Comparison of ENCODE assay signal across 7 cellular contexts in genomic region chr5:126499742-126500396, GRCh38.
DNase-seq lines count a peak whose midpoint lies in the region; ATAC-seq and TF ChIP-seq lines count a peak whose summit lies in the region.

No MANE protein-coding gene starts in this region.

- ATAC-seq in GM21423 (IDR thresholded peaks at IDR 0.05; ENCODE audit: unreplicated experiment) (peak; percentile 74), left lung (peak; percentile 38), gastroesophageal sphincter (no peak)
- peak; percentile 83 for ATAC-seq in activated naive CD8-positive, alpha-beta T cell treated with anti-CD3 and anti-CD28 coated beads, Interleukin-2, amount 10 ng/mL, durations not matched to agents 7 days and 5 days (ENCODE audit: low read depth)

- H3K27ac Mint-ChIP-seq in activated naive CD8-positive, alpha-beta T cell treated with anti-CD3 and anti-CD28 coated beads, Interleukin-2, amount 10 ng/mL, durations not matched to agents 7 days and 5 days: no peak overlapping the region

- TF ChIP-seq CTCF in GM10248 (IDR thresholded peaks at IDR 0.05; ENCODE audit: control extremely low read depth, extremely low read depth, low read depth, missing control alignments): peak; percentile 67
- TF ChIP-seq CTCF in left lung (IDR thresholded peaks at IDR 0.05): peak; percentile 21 to 49
- peak in 2 of 4 experiments; percentile 13 to 50 for TF ChIP-seq CTCF in gastroesophageal sphincter (IDR thresholded peaks at IDR 0.05)
- peak in 1 of 3 experiments; percentile 59 for TF ChIP-seq CTCF in testis (IDR thresholded peaks at IDR 0.05)

- 100% methylated on average over 3 to 4 of the region's 4 CpGs for WGBS in gastroesophageal sphincter (ENCODE audit: low coverage in 1 of 2), 2 donors
- 91 to 92% methylated on average over 4 of the region's 4 CpGs for WGBS in testis, 2 donors

- no peak for TF ChIP-seq EP300 in gastroesophageal sphincter (IDR thresholded peaks at IDR 0.05)

- H3K4me3 Mint-ChIP-seq in activated naive CD8-positive, alpha-beta T cell treated with anti-CD3 and anti-CD28 coated beads, Interleukin-2, amount 10 ng/mL, durations not matched to agents 7 days and 5 days: no peak overlapping the region

- H3K4me3 ChIP-seq in left lung: no peak overlapping the region
- no peak overlapping the region for H3K4me3 ChIP-seq in gastroesophageal sphincter
- no peak overlapping the region for H3K4me3 ChIP-seq in testis

- peaks cover 1% of the 10 kb centered on the region for H3K36me3 Mint-ChIP-seq in activated naive CD8-positive, alpha-beta T cell treated with anti-CD3 and anti-CD28 coated beads, Interleukin-2, amount 10 ng/mL, durations not matched to agents 7 days and 5 days

- H3K27ac ChIP-seq in left lung: no peak overlapping the region
- no peak overlapping the region for H3K27ac ChIP-seq in gastroesophageal sphincter
- H3K27ac ChIP-seq in testis: no peak overlapping the region

- H3K27me3 Mint-ChIP-seq in activated naive CD8-positive, alpha-beta T cell treated with anti-CD3 and anti-CD28 coated beads, Interleukin-2, amount 10 ng/mL, durations not matched to agents 7 days and 5 days: no peaks in the 10 kb centered on the region

- no peaks in the 10 kb centered on the region for H3K9me3 Mint-ChIP-seq in activated naive CD8-positive, alpha-beta T cell treated with anti-CD3 and anti-CD28 coated beads, Interleukin-2, amount 10 ng/mL, durations not matched to agents 7 days and 5 days

- POLR2A ChIA-PET in GM10248 (lab: Yijun Ruan, JAX): no interaction called here
- POLR2A ChIA-PET in activated naive CD8-positive, alpha-beta T cell treated with anti-CD3 and anti-CD28 coated beads, Interleukin-2, amount 10 ng/mL, durations not matched to agents 7 days and 5 days (lab: Charles Lee): interaction anchor here (0.6 kb wide), 2 partner anchors 50 to 119 kb away, joined by 3 read pairs; no protein-coding TSS in a partner anchor

- H3K36me3 ChIP-seq in left lung (no peaks in the 10 kb centered on the region), gastroesophageal sphincter (peaks cover 0 to 6% of the 10 kb centered on the region in 2 donors), testis (ENCODE audit: low read depth, missing control alignments) (no peaks in the 10 kb centered on the region)

- DNase-seq in GM10248 (ENCODE audit: extremely low spot score) (peak; percentile 37), Kasumi-1 (lab: John Stamatoyannopoulos, UW) (peak; percentile 30 to 45), left lung (no peak), testis (no peak)
- DNase-seq in activated naive CD8-positive, alpha-beta T cell treated with anti-CD3 and anti-CD28 coated beads, Interleukin-2, amount 10 ng/mL, durations not matched to agents 7 days and 5 days: no peak

- CTCF ChIA-PET in GM10248 (lab: Yijun Ruan, JAX): interaction anchor here (0.9 to 6.1 kb wide), 42 partner anchors 8 to 177 kb away, joined by 3 to 79 read pairs (median 6); no protein-coding TSS in a partner anchor

- H3K27me3 ChIP-seq in left lung (no peaks in the 10 kb centered on the region), gastroesophageal sphincter (no peaks in the 10 kb centered on the region), testis (no peaks in the 10 kb centered on the region)

- TF ChIP-seq POLR2A in gastroesophageal sphincter (IDR thresholded peaks at IDR 0.05): no peak
- TF ChIP-seq POLR2A in testis (IDR thresholded peaks at IDR 0.05): no peak

- H3K4me1 ChIP-seq in left lung (peaks cover 6 to 12% of the 10 kb centered on the region in 2 donors), gastroesophageal sphincter (peaks cover 0 to 26% (median 4%) of the 10 kb centered on the region in 3 donors), testis (peaks cover 11% of the 10 kb centered on the region)

- peaks cover 6% of the 10 kb centered on the region for H3K4me1 Mint-ChIP-seq in activated naive CD8-positive, alpha-beta T cell treated with anti-CD3 and anti-CD28 coated beads, Interleukin-2, amount 10 ng/mL, durations not matched to agents 7 days and 5 days

- H3K9me3 ChIP-seq in left lung (no peaks in the 10 kb centered on the region), gastroesophageal sphincter (no peaks in the 10 kb centered on the region), testis (no peaks in the 10 kb centered on the region)

- intact Hi-C loops in left lung (cut with DNase I): no loop called here
- intact Hi-C loops in testis (cut with DNase I; ENCODE audit: low total_unique reads): no loop called here

Comparison
In these comparisons a context has a peak if more than half of its experiments do, and no peak if none do; other contexts are left out.
1. DNase-seq: peak in GM10248 (single experiment) and Kasumi-1 (2 of 2); none in activated naive CD8-positive, alpha-beta T cell treated with anti-CD3 and anti-CD28 coated beads, Interleukin-2, amount 10 ng/mL, durations not matched to agents 7 days and 5 days (single experiment), left lung (0 of 2) and testis (single experiment).